ENCODE assay signal across 8 cellular contexts in genomic region chr12:14365294-14366210, GRCh38. TPM values are rescaled to one million over a fixed set of nuclear protein-coding genes. Genes with fewer than 3 reads are reported as not detected.
DNase-seq lines count a peak whose midpoint lies in the region; ATAC-seq and TF ChIP-seq lines count a peak whose summit lies in the region.

Gene ATF7IP (plus strand): TSS chr12:14365682. CDS start chr12:14423916, 58,234 bp downstream.

- peak; percentile 46 for TF ChIP-seq CTCF in AG10803 (conservative IDR thresholded peaks at IDR 0.05; ENCODE audit: low read length)

- H3K27ac ChIP-seq in cingulate gyrus (ENCODE audit: low read depth, low read length) = peak within 1 kb of the TSS; percentile 97

- peak within 1 kb of the TSS; percentile 75 for H3K4me3 ChIP-seq in AG10803 (ENCODE audit: low read length)

- ATAC-seq in GM19023 (IDR thresholded peaks at IDR 0.05; ENCODE audit: unreplicated experiment) (peak; percentile 76), HG03280 (IDR thresholded peaks at IDR 0.05; ENCODE audit: unreplicated experiment) (peak; percentile 72)

- DNase-seq in AG10803 (ENCODE audit: low read depth) (peak; percentile 98), NCI-H460 (ENCODE audit: extremely low read depth, low read depth) (peak; percentile 96), kidney glomerular epithelial cell (lab: John Stamatoyannopoulos, UW) (peak; percentile 93)
- DNase-seq in activated CD4-positive, alpha-beta T cell treated with anti-CD3 and anti-CD28 coated beads for 4 hours = peak; percentile 95 to 97
- DNase-seq in stimulated activated CD4-positive, alpha-beta T cell treated with anti-CD3 and anti-CD28 coated beads, Interleukin-1b, Interleukin-23, amount 100 ng/mL, for 1 hour (ENCODE audit: low read depth in 2 of 2) = peak; percentile 88 to 90

RNA-seq across cellular contexts. Expression of gene ATF7IP, which starts in this region (rescaled TPM):
- 23.2 and 25.5 TPM in 2 replicates for total RNA-seq in NCI-H460 (2014; rRNA removed; shearing (Covaris generic))
- 9.6 and 14.7 TPM in 2 replicates for polyA plus RNA-seq in NCI-H460 (2014; cell fraction: nucleus; rRNA removed)

Comparison
In these comparisons a context has a peak if more than half of its experiments do, and no peak if none do; other contexts are left out.
1. Peak in every context shown above with its lines: DNase-seq, ATAC-seq, H3K4me3 ChIP-seq and H3K27ac ChIP-seq.